ENCODE assay signal across 15 cellular contexts in genomic region chr10:1938317-1938716, GRCh38.
A peak's percentile ranks its signal among the peaks of the same experiment; 100 is the strongest.
DNase-seq lines count a peak whose midpoint lies in the region; ATAC-seq and TF ChIP-seq lines count a peak whose summit lies in the region.
"Had no signal": no experiment of that assay in that cellular context is flagged by ENCODE, and none has a peak within 500 bp of the region (broad histone marks: within the 10 kb centered on the region; RNA-seq: fewer than 3 reads in every experiment).

No MANE protein-coding gene starts in this region.

- intact Hi-C loops in tibial artery (cut with DNase I; ENCODE audit: low total_unique reads), result loop anchor here (5.0 kb wide), 1 partner anchor 866 kb away; no protein-coding TSS in a partner anchor

- H3K9me3 ChIP-seq in BLaER1 treated with 17β-estradiol and CSF1 and Interleukin-3, amounts not matched to agents 10 nM and 100 nM (replicated peaks in 1 of 11), result peaks cover 4 to 36% (median 24%) of the 10 kb centered on the region in 11 experiments; a peak in 19 of 22 replicates
- no peaks in the 10 kb centered on the region for H3K9me3 ChIP-seq in tibial artery
- H3K9me3 ChIP-seq in SJCRH30 (replicated peaks), result no peaks in the 10 kb centered on the region

- H3K36me3 Mint-ChIP-seq in activated T-helper 17 cell treated with anti-CD3 and anti-CD28 coated beads, Interleukin-2, amount 50 U/mL, for 72 hours (ENCODE audit: low read depth), result no peaks in the 10 kb centered on the region
- H3K36me3 Mint-ChIP-seq: stimulated activated naive B cell treated with anti-CD40 and anti-IgM and Interleukin-4, amounts not matched to agents 10 μg/mL and 1 μg/mL and 100 μg/mL, for 72 hours had no signal

- DNase-seq in NCI-H1694 (lab: John Stamatoyannopoulos, UW) (peak; percentile 37), LoVo (ENCODE audit: low spot score) (no peak), tibial artery (no peak), SJCRH30 (no peak)
- DNase-seq in stimulated activated CD4-positive, alpha-beta T cell treated with anti-CD3 and anti-CD28 coated beads, Interleukin-12 subunit alpha, Interleukin-12 subunit beta, amount 100 ng/mL, for 48 hours (ENCODE audit: low read depth in 2 of 3, low spot score in 1 of 3), result peak in 2 of 3 donors; percentile 48 to 73
- DNase-seq: brain microvascular endothelial cell, midbrain, NCI-H226, WERI-Rb-1 had no signal

- no peaks in the 10 kb centered on the region for H3K27me3 Mint-ChIP-seq in activated T-helper 17 cell treated with anti-CD3 and anti-CD28 coated beads, Interleukin-2, amount 50 U/mL, for 72 hours

- peak; percentile 62 for ATAC-seq in activated T-helper 17 cell treated with anti-CD3 and anti-CD28 coated beads, Interleukin-2, amount 50 U/mL, for 72 hours (replicated peaks)
- ATAC-seq in HG03571 (IDR thresholded peaks at IDR 0.05; ENCODE audit: unreplicated experiment), result no peak
- ATAC-seq: GM23338, K562 had no signal

- no peaks in the 10 kb centered on the region for H3K27me3 ChIP-seq in BLaER1 treated with 17β-estradiol and CSF1 and Interleukin-3, amounts not matched to agents 10 nM and 100 nM
- no peaks in the 10 kb centered on the region for H3K27me3 ChIP-seq in tibial artery
- H3K27me3 ChIP-seq in SJCRH30, result no peaks in the 10 kb centered on the region
- H3K27me3 ChIP-seq: brain microvascular endothelial cell had no signal

- no peaks in the 10 kb centered on the region for H4K20me1 ChIP-seq in BLaER1 treated with 17β-estradiol and CSF1 and Interleukin-3, amounts not matched to agents 10 nM and 100 nM

- H3K27ac Mint-ChIP-seq in activated T-helper 17 cell treated with anti-CD3 and anti-CD28 coated beads, Interleukin-2, amount 50 U/mL, for 72 hours, result peak overlapping the region; percentile 45
- H3K27ac Mint-ChIP-seq: GM23338 had no signal

- peak overlapping the region in 8 of 11 experiments; percentile 5 to 58 (median 42); a peak in 12 of 22 replicates for H3K27ac ChIP-seq in BLaER1 treated with 17β-estradiol and CSF1 and Interleukin-3, amounts not matched to agents 10 nM and 100 nM
- H3K27ac ChIP-seq in tibial artery, result no peak overlapping the region
- H3K27ac ChIP-seq in SJCRH30, result no peak overlapping the region
- H3K27ac ChIP-seq: brain microvascular endothelial cell, WERI-Rb-1 had no signal

- H3K4me2 ChIP-seq in BLaER1 treated with 17β-estradiol and CSF1 and Interleukin-3, amounts not matched to agents 10 nM and 100 nM, result peak overlapping the region; percentile 44 to 78 (median 64)
- H3K4me2 ChIP-seq: GM23338 had no signal

- no peak for TF ChIP-seq CTCF in tibial artery (IDR thresholded peaks at IDR 0.05)

- H3K4me3 Mint-ChIP-seq in activated T-helper 17 cell treated with anti-CD3 and anti-CD28 coated beads, Interleukin-2, amount 50 U/mL, for 72 hours, result peak overlapping the region; percentile 31
- H3K4me3 Mint-ChIP-seq: GM23338 had no signal

- H3K9me3 Mint-ChIP-seq in activated T-helper 17 cell treated with anti-CD3 and anti-CD28 coated beads, Interleukin-2, amount 50 U/mL, for 72 hours, result peaks cover 3% of the 10 kb centered on the region
- H3K9me3 Mint-ChIP-seq: GM23338 had no signal

- H3K4me3 ChIP-seq in BLaER1 treated with 17β-estradiol and CSF1 and Interleukin-3, amounts not matched to agents 10 nM and 100 nM, result peak overlapping the region in 1 of 10 experiments; percentile 15; a peak in 1 of 20 replicates
- H3K4me3 ChIP-seq in tibial artery, result no peak overlapping the region
- no peak overlapping the region for H3K4me3 ChIP-seq in SJCRH30
- H3K4me3 ChIP-seq: GM23338, K562 had no signal

- peaks cover 10% of the 10 kb centered on the region for H3K4me1 Mint-ChIP-seq in activated T-helper 17 cell treated with anti-CD3 and anti-CD28 coated beads, Interleukin-2, amount 50 U/mL, for 72 hours

- H3K36me3 ChIP-seq in BLaER1 treated with 17β-estradiol and CSF1 and Interleukin-3, amounts not matched to agents 10 nM and 100 nM, result no peaks in the 10 kb centered on the region; a peak in 1 of 22 replicates
- no peaks in the 10 kb centered on the region for H3K36me3 ChIP-seq in tibial artery
- no peaks in the 10 kb centered on the region for H3K36me3 ChIP-seq in SJCRH30
- H3K36me3 ChIP-seq: brain microvascular endothelial cell, WERI-Rb-1 had no signal

- H3K9ac ChIP-seq in BLaER1 treated with 17β-estradiol and CSF1 and Interleukin-3, amounts not matched to agents 10 nM and 100 nM, result peak overlapping the region in 3 of 11 experiments; percentile 6 to 32 (median 30); a peak in 3 of 22 replicates

- H3K4me1 ChIP-seq in BLaER1 treated with 17β-estradiol and CSF1 and Interleukin-3, amounts not matched to agents 10 nM and 100 nM, result peaks cover 13 to 48% (median 30%) of the 10 kb centered on the region in 10 experiments
- H3K4me1 ChIP-seq in tibial artery, result no peaks in the 10 kb centered on the region
- H3K4me1 ChIP-seq in SJCRH30, result no peaks in the 10 kb centered on the region

Comparison
In these comparisons a context has a peak if more than half of its experiments do, and no peak if none do; other contexts are left out.
1. H3K27ac ChIP-seq: peak in BLaER1 treated with 17β-estradiol and CSF1 and Interleukin-3, amounts not matched to agents 10 nM and 100 nM (8 of 11); none in tibial artery (0 of 2) and SJCRH30 (single experiment).
2. DNase-seq: peak in NCI-H1694 (single experiment) and stimulated activated CD4-positive, alpha-beta T cell treated with anti-CD3 and anti-CD28 coated beads, Interleukin-12 subunit alpha, Interleukin-12 subunit beta, amount 100 ng/mL, for 48 hours (2 of 3); none in LoVo (single experiment), tibial artery (0 of 2) and SJCRH30 (0 of 2).